ENCODE assay signal across 8 cellular contexts in genomic region chr2:192162392-192163042, GRCh38. TPM values are rescaled to one million over a fixed set of nuclear protein-coding genes. Genes with fewer than 3 reads are reported as not detected.
DNase-seq lines count a peak whose midpoint lies in the region; ATAC-seq and TF ChIP-seq lines count a peak whose summit lies in the region.

No MANE protein-coding gene starts in this region.

- no peaks in the 10 kb centered on the region for H3K27me3 Mint-ChIP-seq in Calu3 (ENCODE audit: unreplicated experiment)
- peaks cover 24% of the 10 kb centered on the region for H3K27me3 Mint-ChIP-seq in activated T-helper 2 cell treated with anti-CD3 and anti-CD28 coated beads, Interferon-gamma antibody, Interleukin-2, Interleukin-4, amounts not matched to agents 10 μg/mL and 5 μg/mL and 100 μg/mL, durations not matched to agents 14 hours and 24 hours and 36 hours (ENCODE audit: low read depth)

- intact Hi-C loops in Calu3 (cut with micrococcal nuclease; ENCODE audit: unreplicated experiment) (loop anchor here (1.0 to 2.0 kb wide), 4 partner anchors 293 to 607 kb away; no protein-coding TSS in a partner anchor), upper lobe of right lung (cut with DNase I) (loop anchor here (5.0 kb wide), 1 partner anchor 350 kb away; no protein-coding TSS in a partner anchor)
- intact Hi-C loops in activated T-helper 2 cell treated with anti-CD3 and anti-CD28 coated beads, Interferon-gamma antibody, Interleukin-2, Interleukin-4, amounts not matched to agents 10 μg/mL and 5 μg/mL and 100 μg/mL, durations not matched to agents 14 hours and 24 hours and 36 hours (cut with micrococcal nuclease): loop anchor here (1.0 to 5.0 kb wide), 4 partner anchors 350 to 995 kb away; no protein-coding TSS in a partner anchor

- ATAC-seq in GM19467 (IDR thresholded peaks at IDR 0.05; ENCODE audit: unreplicated experiment) (peak; percentile 78), gastroesophageal sphincter (peak; percentile 66), upper lobe of right lung (peak; percentile 96)

- H3K9me3 Mint-ChIP-seq in Calu3 (ENCODE audit: low read depth, unreplicated experiment): no peaks in the 10 kb centered on the region
- H3K9me3 Mint-ChIP-seq in activated T-helper 2 cell treated with anti-CD3 and anti-CD28 coated beads, Interferon-gamma antibody, Interleukin-2, Interleukin-4, amounts not matched to agents 10 μg/mL and 5 μg/mL and 100 μg/mL, durations not matched to agents 14 hours and 24 hours and 36 hours: no peaks in the 10 kb centered on the region

- CTCF ChIA-PET in Calu3 (lab: Charles Lee) (interaction anchor here (0.5 to 2.1 kb wide), 14 partner anchors 20 to 623 kb away, joined by 3 to 93 read pairs (median 4); no protein-coding TSS in a partner anchor), RWPE1 (lab: Yijun Ruan, JAX) (interaction anchor here (0.5 to 3.7 kb wide), 26 partner anchors 8 to 1710 kb away, joined by 3 to 72 read pairs (median 3); no protein-coding TSS in a partner anchor)

- H2AFZ ChIP-seq in trophoblast cell (ENCODE audit: insufficient read depth, low read length, poor library complexity): no peak overlapping the region

- no peaks in the 10 kb centered on the region for H3K4me1 Mint-ChIP-seq in Calu3 (ENCODE audit: low read depth, unreplicated experiment)
- peaks cover 11% of the 10 kb centered on the region for H3K4me1 Mint-ChIP-seq in activated T-helper 2 cell treated with anti-CD3 and anti-CD28 coated beads, Interferon-gamma antibody, Interleukin-2, Interleukin-4, amounts not matched to agents 10 μg/mL and 5 μg/mL and 100 μg/mL, durations not matched to agents 14 hours and 24 hours and 36 hours (ENCODE audit: low read depth)

- POLR2A ChIA-PET in RWPE1 (lab: Yijun Ruan, JAX; ENCODE audit: low non-redundant PET): no interaction called here

- H3K9me3 ChIP-seq in gastroesophageal sphincter (no peaks in the 10 kb centered on the region), trophoblast cell (ENCODE audit: insufficient read depth, low read depth, low read length) (no peaks in the 10 kb centered on the region), upper lobe of right lung (no peaks in the 10 kb centered on the region)

- no peak overlapping the region for H3K9ac ChIP-seq in trophoblast cell (ENCODE audit: low read length)

- no peaks in the 10 kb centered on the region for H3K27me3 ChIP-seq in gastroesophageal sphincter
- H3K27me3 ChIP-seq in trophoblast cell (ENCODE audit: insufficient read depth, low read length): no peaks in the 10 kb centered on the region
- no peaks in the 10 kb centered on the region for H3K27me3 ChIP-seq in upper lobe of right lung

- no peak overlapping the region for H3K27ac Mint-ChIP-seq in Calu3 (ENCODE audit: unreplicated experiment)
- no peak overlapping the region for H3K27ac Mint-ChIP-seq in activated T-helper 2 cell treated with anti-CD3 and anti-CD28 coated beads, Interferon-gamma antibody, Interleukin-2, Interleukin-4, amounts not matched to agents 10 μg/mL and 5 μg/mL and 100 μg/mL, durations not matched to agents 14 hours and 24 hours and 36 hours

- no peaks in the 10 kb centered on the region for H3K36me3 ChIP-seq in gastroesophageal sphincter
- no peaks in the 10 kb centered on the region for H3K36me3 ChIP-seq in trophoblast cell (ENCODE audit: control insufficient read depth in 1 of 2, insufficient read depth in 2 of 2, low read length in 2 of 2)
- H3K36me3 ChIP-seq in upper lobe of right lung: no peaks in the 10 kb centered on the region

- H2AK5ac ChIP-seq in trophoblast cell (ENCODE audit: low read length): no peak overlapping the region

- H3K18ac ChIP-seq in trophoblast cell (ENCODE audit: low read length): no peak overlapping the region

- no peak overlapping the region for H2BK5ac ChIP-seq in trophoblast cell (ENCODE audit: low read depth, low read length, poor library complexity)

- no peak overlapping the region for H3K4me3 Mint-ChIP-seq in Calu3 (ENCODE audit: low read depth, unreplicated experiment)
- H3K4me3 Mint-ChIP-seq in activated T-helper 2 cell treated with anti-CD3 and anti-CD28 coated beads, Interferon-gamma antibody, Interleukin-2, Interleukin-4, amounts not matched to agents 10 μg/mL and 5 μg/mL and 100 μg/mL, durations not matched to agents 14 hours and 24 hours and 36 hours (ENCODE audit: low read depth): no peak overlapping the region

- no peak overlapping the region for H3K4ac ChIP-seq in trophoblast cell (ENCODE audit: low read depth, low read length)

- H3K4me1 ChIP-seq in gastroesophageal sphincter (peaks cover 0 to 10% (median 4%) of the 10 kb centered on the region in 3 donors), trophoblast cell (ENCODE audit: control insufficient read depth in 1 of 2, insufficient read depth in 2 of 2, low read length in 2 of 2) (no peaks in the 10 kb centered on the region), upper lobe of right lung (peaks cover 8% of the 10 kb centered on the region)

- no peak overlapping the region for H4K91ac ChIP-seq in trophoblast cell (ENCODE audit: low read depth, low read length)

- no peaks in the 10 kb centered on the region for H3K79me2 ChIP-seq in trophoblast cell (ENCODE audit: control insufficient read depth, insufficient read depth, low read length, poor library complexity)

- no peak overlapping the region for H2BK120ac ChIP-seq in trophoblast cell (ENCODE audit: insufficient read depth, low read length, poor library complexity)

- TF ChIP-seq POLR2A in gastroesophageal sphincter (IDR thresholded peaks at IDR 0.05): no peak

- no peak overlapping the region for H3K4me2 ChIP-seq in trophoblast cell (ENCODE audit: low read length)

- no peak overlapping the region for H2BK12ac ChIP-seq in trophoblast cell (ENCODE audit: low read length)

- H4K12ac ChIP-seq in trophoblast cell (ENCODE audit: low read depth, low read length): no peak overlapping the region

- 11 to 40% methylated on average over 1 to 4 of the region's 4 CpGs for WGBS in gastroesophageal sphincter (ENCODE audit: low coverage in 1 of 2), 2 donors
- no CpG with 5 or more reads among the region's 4 CpGs for WGBS in trophoblast cell (ENCODE audit: extremely low coverage, insufficient coverage, insufficient read length)

- TF ChIP-seq CTCF in Calu3 (IDR thresholded peaks at IDR 0.05; ENCODE audit: unreplicated experiment) (peak; percentile 91), RWPE1 (conservative IDR thresholded peaks at IDR 0.05; ENCODE audit: low read depth) (peak; percentile 89), gastroesophageal sphincter (IDR thresholded peaks at IDR 0.05) (peak; percentile 90 to 98 (median 96)), upper lobe of right lung (IDR thresholded peaks at IDR 0.05) (peak; percentile 94)

- H3K4me3 ChIP-seq in gastroesophageal sphincter: peak overlapping the region; percentile 21 to 30
- no peak overlapping the region for H3K4me3 ChIP-seq in trophoblast cell (ENCODE audit: low read depth, low read length)
- H3K4me3 ChIP-seq in upper lobe of right lung: peak overlapping the region; percentile 11

- DNase-seq in Calu3 (peak; percentile 78), HuH-7.5 (ENCODE audit: low spot score) (peak; percentile 4), RWPE1 (ENCODE audit: low spot score) (peak; percentile 41), trophoblast cell (peak; percentile 41 to 80), upper lobe of right lung (no peak)
- peak; percentile 20 for DNase-seq in activated T-helper 2 cell treated with anti-CD3 and anti-CD28 coated beads, Interferon-gamma antibody, Interleukin-2, Interleukin-4, amounts not matched to agents 10 μg/mL and 5 μg/mL and 100 μg/mL, durations not matched to agents 14 hours and 24 hours and 36 hours (ENCODE audit: low spot score)

- H4K8ac ChIP-seq in trophoblast cell (ENCODE audit: low read depth, low read length): no peak overlapping the region

- H3K27ac ChIP-seq in RWPE1 (no peak overlapping the region), gastroesophageal sphincter (no peak overlapping the region), trophoblast cell (ENCODE audit: low read depth, low read length) (no peak overlapping the region), upper lobe of right lung (no peak overlapping the region)

- no peak overlapping the region for H3K14ac ChIP-seq in trophoblast cell (ENCODE audit: low read length)

- H3K23ac ChIP-seq in trophoblast cell (ENCODE audit: low read length): no peak overlapping the region

- no peaks in the 10 kb centered on the region for H3K79me1 ChIP-seq in trophoblast cell (ENCODE audit: low read length)

- no peak for TF ChIP-seq EP300 in gastroesophageal sphincter (IDR thresholded peaks at IDR 0.05)

- BruUV-seq in Calu3 (replicated peaks; lab: Mats Ljungman, UMichigan): no TSS peak

- no peaks in the 10 kb centered on the region for H3K36me3 Mint-ChIP-seq in Calu3 (ENCODE audit: insufficient read depth, unreplicated experiment)
- H3K36me3 Mint-ChIP-seq in activated T-helper 2 cell treated with anti-CD3 and anti-CD28 coated beads, Interferon-gamma antibody, Interleukin-2, Interleukin-4, amounts not matched to agents 10 μg/mL and 5 μg/mL and 100 μg/mL, durations not matched to agents 14 hours and 24 hours and 36 hours (ENCODE audit: low read depth): no peaks in the 10 kb centered on the region

RNA-seq across cellular contexts. Expression of gene TMEFF2, which starts 32.2 kb away (rescaled TPM):
- 0.64 TPM in 1 of 2 replicates, not detected in the other for total RNA-seq in Calu3 (2022)
- not detected in 2 replicates for total RNA-seq in activated T-helper 2 cell treated with anti-CD3 and anti-CD28 coated beads, Interferon-gamma antibody, Interleukin-2, Interleukin-4, amounts not matched to agents 10 μg/mL and 5 μg/mL and 100 μg/mL, durations not matched to agents 14 hours and 24 hours and 36 hours
- 1 to 10 TPM in 2 of 4 donors, under 1 TPM in 2; 0.42 to 3.0 (median 0.83) TPM for total RNA-seq in gastroesophageal sphincter
- polyA plus RNA-seq in trophoblast cell (2013): 0.24 and 0.29 TPM in 2 replicates
- not detected for total RNA-seq in upper lobe of right lung
